In the genomic region with DNA sequence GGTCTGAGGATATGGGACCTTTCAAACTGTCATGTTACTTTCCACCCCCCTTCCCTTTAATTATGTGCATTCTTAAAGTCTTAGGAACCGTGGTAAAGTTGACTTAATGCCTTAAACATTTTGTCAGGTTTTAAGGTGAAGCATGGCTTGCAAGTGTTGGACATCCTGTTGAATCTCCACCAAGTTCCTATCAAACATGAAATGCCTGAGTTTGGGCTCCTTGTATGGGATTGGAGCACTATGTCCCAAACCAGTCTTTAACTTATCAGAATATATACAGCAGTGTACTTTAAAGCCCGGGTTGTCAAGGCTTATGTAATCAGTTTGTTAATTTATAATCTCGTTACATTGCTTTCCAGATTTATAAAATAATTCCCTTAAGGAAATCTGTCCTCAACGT, we compare ENCODE assay signal across 8 cellular contexts. TPM values are rescaled to one million over a fixed set of nuclear protein-coding genes. Genes with fewer than 3 reads are reported as not detected.
DNase-seq lines count a peak whose midpoint lies in the region; ATAC-seq and TF ChIP-seq lines count a peak whose summit lies in the region.

No MANE protein-coding gene starts in this region.

- in situ Hi-C loops in GM13976 (cut with MboI; ENCODE audit: low sequenced_read_pairs, unreplicated experiment), result no loop called here

- no peaks in the 10 kb centered on the region for H3K9me3 Mint-ChIP-seq in naive B cell

- ATAC-seq in naive B cell (ENCODE audit: low read depth in 2 of 2), result no peak
- no peak for ATAC-seq in GM21515 (IDR thresholded peaks at IDR 0.05; ENCODE audit: unreplicated experiment)

- H3K4me3 ChIP-seq in BJ (ENCODE audit: low read depth, low read length) (peak overlapping the region; percentile 54), choroid plexus epithelial cell (ENCODE audit: low read depth, low read length) (peak overlapping the region; percentile 75)
- peak overlapping the region; percentile 60 for H3K4me3 ChIP-seq in Jurkat, Clone E6-1 (ENCODE audit: low read length)

- H3K27me3 ChIP-seq in BJ (ENCODE audit: control insufficient read depth, insufficient read depth, low read length), result peaks cover 1% of the 10 kb centered on the region

- TF ChIP-seq CTCF in BJ (IDR thresholded peaks at IDR 0.05; ENCODE audit: insufficient read depth, low read depth, low read length), result no peak
- no peak for TF ChIP-seq CTCF in choroid plexus epithelial cell (conservative IDR thresholded peaks at IDR 0.05; ENCODE audit: low read depth, low read length)
- TF ChIP-seq CTCF in GM13976 (IDR thresholded peaks at IDR 0.05; ENCODE audit: borderline replicate concordance, control extremely low read depth, extremely low read depth, insufficient read depth, missing control alignments), result no peak

- H3K27me3 Mint-ChIP-seq in naive B cell, result no peaks in the 10 kb centered on the region

- CTCF ChIA-PET in BJ (lab: Yijun Ruan, JAX), result interaction anchor here (1.9 kb wide), 1 partner anchor 9 kb away, joined by 9 read pairs; no protein-coding TSS in a partner anchor

- peaks cover 47 to 57% (median 56%) of the 10 kb centered on the region in 3 donors for H3K4me1 Mint-ChIP-seq in naive B cell

- POLR2A ChIA-PET in BJ (lab: Charles Lee), result interaction anchor here (0.6 kb wide), 1 partner anchor 1372 kb away, joined by 3 read pairs; no protein-coding TSS in a partner anchor

- DNase-seq in BJ (ENCODE audit: low read depth), result no peak
- no peak for DNase-seq in Jurkat, Clone E6-1 (ENCODE audit: low read depth, low spot score)
- no peak for DNase-seq in choroid plexus epithelial cell (ENCODE audit: low read depth)
- no peak for DNase-seq in naive B cell
- no peak for DNase-seq in DMS53 (lab: John Stamatoyannopoulos, UW)
- DNase-seq in GM13976 (ENCODE audit: low spot score), result no peak
- no peak for DNase-seq in SW480 (ENCODE audit: low spot score)

- peak overlapping the region; percentile 83 to 97 (median 90) for H3K4me3 Mint-ChIP-seq in naive B cell

- no peaks in the 10 kb centered on the region; the same call in 1 of the 2 replicates for H3K36me3 ChIP-seq in BJ (ENCODE audit: control insufficient read depth, insufficient read depth, low read length)

- peaks cover 0 to 21% of the 10 kb centered on the region in 2 donors for H3K36me3 Mint-ChIP-seq in naive B cell

- peak overlapping the region; percentile 93 to 97 (median 95) for H3K27ac Mint-ChIP-seq in naive B cell

RNA-seq across cellular contexts. Expression of a gene that starts 1.2 kb away (rescaled TPM):
- polyA plus RNA-seq in BJ (2011; rRNA removed) (11.5 and 13.6 TPM in 2 replicates), naive B cell (ENCODE audit: low read depth in 6 of 6) (10 to 100 TPM; 14.3 to 52.3 (median 38.0) TPM)
- polyA minus RNA-seq in BJ (2011; rRNA and poly(A)+ RNA removed), result 23.6 and 32.7 TPM in 2 replicates
- polyA plus RNA-seq in Jurkat, Clone E6-1 (2012; ENCODE audit: insufficient read depth, insufficient read length), result 15.3 TPM
